8 cellular contexts compared by ENCODE assay signal in genomic region chrX:49884290-49884862, GRCh38. TPM values are rescaled to one million over a fixed set of nuclear protein-coding genes. Genes with fewer than 3 reads are reported as not detected.
A peak's percentile ranks its signal among the peaks of the same experiment; 100 is the strongest.
DNase-seq lines count a peak whose midpoint lies in the region; ATAC-seq and TF ChIP-seq lines count a peak whose summit lies in the region.

No MANE protein-coding gene starts in this region.

- no peaks in the 10 kb centered on the region for H3K27me3 ChIP-seq in BJ (ENCODE audit: control insufficient read depth, insufficient read depth, low read length)
- no peaks in the 10 kb centered on the region for H3K27me3 ChIP-seq in Karpas-422 (ENCODE audit: low read length)

- H4K20me1 ChIP-seq in Karpas-422 (ENCODE audit: insufficient read depth, low read depth, low read length) = no peaks in the 10 kb centered on the region

- H3K4me1 ChIP-seq in Karpas-422 (ENCODE audit: low read length) = no peaks in the 10 kb centered on the region

- no peaks in the 10 kb centered on the region for H3K4me1 Mint-ChIP-seq in glutamatergic neuron (ENCODE audit: low read depth, unreplicated experiment)

- no peak overlapping the region for H3K4me2 ChIP-seq in Karpas-422 (ENCODE audit: low read depth, low read length, poor library complexity, severe bottlenecking)

- H3K27ac Mint-ChIP-seq in glutamatergic neuron (ENCODE audit: unreplicated experiment) = no peak overlapping the region

- H3K79me2 ChIP-seq in Karpas-422 (ENCODE audit: low read length) = no peaks in the 10 kb centered on the region

- peak; percentile 50 for ATAC-seq in GM19035 (IDR thresholded peaks at IDR 0.05; ENCODE audit: unreplicated experiment)
- ATAC-seq in HG03039 (IDR thresholded peaks at IDR 0.05; ENCODE audit: unreplicated experiment) = no peak

- no peaks in the 10 kb centered on the region for H3K27me3 Mint-ChIP-seq in glutamatergic neuron (ENCODE audit: unreplicated experiment)

- H3K27ac ChIP-seq in Karpas-422 (ENCODE audit: low read length) = no peak overlapping the region

- H3K9me3 ChIP-seq in Karpas-422 (ENCODE audit: low read length) = no peaks in the 10 kb centered on the region

- H3K4me3 ChIP-seq in BJ (ENCODE audit: low read depth, low read length) (no peak overlapping the region), Karpas-422 (ENCODE audit: low read length) (no peak overlapping the region)

- POLR2A ChIA-PET in BJ (lab: Charles Lee) = no interaction called here

- DNase-seq in BJ (ENCODE audit: low read depth) = no peak
- peak; percentile 88 for DNase-seq in Karpas-422
- peak; percentile 66 for DNase-seq in RPMI8226
- peak; percentile 23 for DNase-seq in activated effector memory CD4-positive, alpha-beta T cell treated with Interleukin-2 at 50 U/mL for 16 hours
- DNase-seq in glutamatergic neuron = peak; percentile 73
- DNase-seq in renal cortical epithelial cell (ENCODE audit: low read depth) = peak; percentile 47

- CTCF ChIA-PET in BJ (lab: Yijun Ruan, JAX) = interaction anchor here (0.7 to 2.2 kb wide), 10 partner anchors 9 to 321 kb away, joined by 3 to 8 read pairs (median 4); no protein-coding TSS in a partner anchor

- no peaks in the 10 kb centered on the region for H3K36me3 Mint-ChIP-seq in glutamatergic neuron (ENCODE audit: unreplicated experiment)

- H3K4me3 Mint-ChIP-seq in glutamatergic neuron (ENCODE audit: unreplicated experiment) = no peak overlapping the region

- H3K9me2 ChIP-seq in Karpas-422 (replicated peaks; ENCODE audit: insufficient read depth, low read length) = no peaks in the 10 kb centered on the region

- no peak overlapping the region for H2AFZ ChIP-seq in Karpas-422 (ENCODE audit: low read length)

- H3K36me3 ChIP-seq in BJ (ENCODE audit: control insufficient read depth, insufficient read depth, low read length) (no peaks in the 10 kb centered on the region), Karpas-422 (ENCODE audit: insufficient read depth, low read length) (no peaks in the 10 kb centered on the region)

- peak; percentile 80 for TF ChIP-seq CTCF in BJ (IDR thresholded peaks at IDR 0.05; ENCODE audit: insufficient read depth, low read depth, low read length)
- peak; percentile 51 for TF ChIP-seq CTCF in glutamatergic neuron (IDR thresholded peaks at IDR 0.05; ENCODE audit: partially characterized antibody, unreplicated experiment)

- H3K9ac ChIP-seq in Karpas-422 (ENCODE audit: low read length) = no peak overlapping the region

- H3K9me3 Mint-ChIP-seq in glutamatergic neuron (ENCODE audit: unreplicated experiment) = peaks cover 1% of the 10 kb centered on the region

RNA-seq across cellular contexts. Expression of gene USP27X, which starts 5.1 kb away (rescaled TPM):
- 3.0 and 3.4 TPM in 2 replicates for polyA plus RNA-seq in BJ (2011; rRNA removed)
- polyA minus RNA-seq in BJ (2011; rRNA and poly(A)+ RNA removed) = 3.2 and 3.3 TPM in 2 replicates
- total RNA-seq in Karpas-422 (2014; rRNA removed; shearing (Covaris generic); ENCODE audit: low replicate concordance) = not detected in 2 replicates
- 4.2 TPM for total RNA-seq in glutamatergic neuron (ENCODE audit: unreplicated experiment)
- total RNA-seq in renal cortical epithelial cell = 1.9 and 4.6 TPM in 2 replicates

RNA-seq across cellular contexts. Expression of gene CLCN5, which starts 38.0 kb away (rescaled TPM):
- polyA plus RNA-seq in BJ (2011; rRNA removed) = 1.3 and 2.4 TPM in 2 replicates
- polyA minus RNA-seq in BJ (2011; rRNA and poly(A)+ RNA removed) = 4.9 and 5.4 TPM in 2 replicates
- total RNA-seq in Karpas-422 (2014; rRNA removed; shearing (Covaris generic); ENCODE audit: low replicate concordance) = 5.5 and 8.1 TPM in 2 replicates
- total RNA-seq in glutamatergic neuron (ENCODE audit: unreplicated experiment) (34.7 TPM), renal cortical epithelial cell (6.3 and 13.7 TPM in 2 replicates)

RNA-seq across cellular contexts. Expression of gene PAGE4, which starts 55.3 kb away (rescaled TPM):
- not detected in 2 replicates for polyA plus RNA-seq in BJ (2011; rRNA removed)
- not detected in 2 replicates for polyA minus RNA-seq in BJ (2011; rRNA and poly(A)+ RNA removed)
- not detected in 2 replicates for total RNA-seq in Karpas-422 (2014; rRNA removed; shearing (Covaris generic); ENCODE audit: low replicate concordance)
- not detected for total RNA-seq in glutamatergic neuron (ENCODE audit: unreplicated experiment)
- total RNA-seq in renal cortical epithelial cell = not detected in 2 replicates
